23 cellular contexts compared by ENCODE assay signal in the genomic region with DNA sequence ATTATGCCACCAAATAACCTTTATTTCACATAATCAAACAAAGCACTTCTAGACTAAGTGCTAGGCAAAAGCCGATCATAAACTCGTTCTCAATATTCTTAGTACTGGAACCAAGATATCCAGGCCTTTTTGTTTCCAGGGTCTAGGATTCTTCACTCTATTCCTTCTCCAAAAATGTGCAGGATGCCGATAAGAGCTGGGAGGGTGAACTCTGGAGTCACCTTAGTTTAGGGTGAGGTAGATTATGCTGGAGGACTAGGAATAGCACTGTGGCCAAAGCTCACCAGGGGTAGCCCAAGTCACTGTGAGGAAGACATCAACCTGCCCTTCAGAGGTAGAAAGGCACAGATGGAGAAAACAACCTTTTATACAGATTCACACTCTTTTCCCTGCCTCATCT. TPM values are rescaled to one million over a fixed set of nuclear protein-coding genes. Genes with fewer than 3 reads are reported as not detected.
"Had no signal": no experiment of that assay in that cellular context is flagged by ENCODE, and none has a peak within 500 bp of the region (broad histone marks: within the 10 kb centered on the region; RNA-seq: fewer than 3 reads in every experiment).

No MANE protein-coding gene starts in this region.

- H3K27me3 ChIP-seq: sigmoid colon had no signal

- H3K4me3 ChIP-seq: left ventricle myocardium inferior, lung, mucosa of descending colon, psoas muscle, sigmoid colon had no signal

- FAIRE-seq: bronchial epithelial cell, colon, frontal cortex, small intestine had no signal

- DNase-seq: activated B cell treated with CpG ODN at 0.5 μM for 24 hours; activated CD4-positive, alpha-beta T cell treated with anti-CD3 and anti-CD28 coated beads for 36 hours; activated CD4-positive, alpha-beta T cell treated with anti-CD3 and anti-CD28 coated beads, Interleukin-2, amount 50 U/mL, for 48 hours; activated CD8-positive, alpha-beta memory T cell treated with anti-CD3 and anti-CD28 coated beads for 24 hours; activated effector memory CD4-positive, alpha-beta T cell treated with anti-CD3 and anti-CD28 coated beads, Interleukin-2, amount 50 U/mL, for 16 hours; activated naive CD4-positive, alpha-beta T cell treated with anti-CD3 and anti-CD28 coated beads for 36 hours; activated naive CD8-positive, alpha-beta T cell treated with anti-CD3 and anti-CD28 coated beads for 36 hours; amniotic stem cell; dermis blood vessel endothelial cell; effector CD4-positive, alpha-beta T cell; left ventricle myocardium inferior; mucosa of descending colon; psoas muscle; sigmoid colon; stimulated activated CD4-positive, alpha-beta T cell treated with anti-CD3 and anti-CD28 coated beads, Interleukin-4, amount 100 ng/mL, for 24 hours; T-helper 1 cell had no signal

- ATAC-seq: activated CD4-positive, alpha-beta T cell treated with anti-CD3 and anti-CD28 coated beads for 36 hours; mucosa of descending colon; stimulated activated effector memory CD8-positive, alpha-beta T cell treated with anti-CD3 and anti-CD28 coated beads, Interleukin-12 subunit alpha, Interleukin-12 subunit beta, amount 100 ng/mL, for 72 hours had no signal

- H3K27ac ChIP-seq: left ventricle myocardium inferior, parathyroid adenoma, psoas muscle, sigmoid colon had no signal

- H3K9ac ChIP-seq: parathyroid adenoma had no signal

- H3K4me1 ChIP-seq: left ventricle myocardium inferior, parathyroid adenoma, psoas muscle, sigmoid colon had no signal

- H3K9me3 ChIP-seq: left ventricle myocardium inferior, mucosa of descending colon, psoas muscle, sigmoid colon had no signal

- H2AFZ ChIP-seq: parathyroid adenoma had no signal

RNA-seq across cellular contexts. Expression of a gene that starts 37.3 kb away (rescaled TPM):
- total RNA-seq: activated naive CD4-positive, alpha-beta T cell treated with anti-CD3 and anti-CD28 coated beads for 36 hours; activated naive CD8-positive, alpha-beta T cell treated with anti-CD3 and anti-CD28 coated beads for 36 hours; bronchial epithelial cell; dermis blood vessel endothelial cell had no signal
